25 cellular contexts compared by ENCODE assay signal in genomic region chr12:11539156-11539555, GRCh38.
"Had no signal": no experiment of that assay in that cellular context is flagged by ENCODE, and none has a peak within 500 bp of the region (broad histone marks: within the 10 kb centered on the region; RNA-seq: fewer than 3 reads in every experiment).

No MANE protein-coding gene starts in this region.

- H3K27ac ChIP-seq: stomach, suprapubic skin, testis, thoracic aorta, thyroid gland, tibial artery, tibial nerve, transverse colon, upper lobe of left lung, upper lobe of right lung, uterus, vagina had no signal

- H3K4me3 ChIP-seq: stomach, suprapubic skin, testis, thoracic aorta, thyroid gland, tibial artery, tibial nerve, transverse colon, upper lobe of left lung, upper lobe of right lung, uterus, vagina had no signal

- H3K4me1 ChIP-seq: suprapubic skin, testis, thyroid gland, tibial artery, tibial nerve, upper lobe of left lung, upper lobe of right lung, uterus, vagina had no signal

- H3K36me3 ChIP-seq: stomach, suprapubic skin, thoracic aorta, thyroid gland, tibial artery, tibial nerve, transverse colon, upper lobe of left lung, upper lobe of right lung, uterus, vagina had no signal

- H3K27me3 ChIP-seq: stomach, suprapubic skin, testis, thyroid gland, tibial artery, tibial nerve, transverse colon, upper lobe of left lung, upper lobe of right lung, uterus, vagina had no signal

- DNase-seq: stimulated activated CD4-positive, alpha-beta T cell treated with anti-CD3 and anti-CD28 coated beads, Interleukin-2, amount 100 ng/mL, for 48 hours; stimulated activated CD4-positive, alpha-beta T cell treated with anti-CD3 and anti-CD28 coated beads, Interleukin-4, amount 100 ng/mL, for 1 hour; stimulated activated CD4-positive, alpha-beta T cell treated with anti-CD3 and anti-CD28 coated beads, Interleukin-4, amount 100 ng/mL, for 24 hours; stimulated activated CD4-positive, alpha-beta T cell treated with anti-CD3 and anti-CD28 coated beads, Interleukin-4, amount 100 ng/mL, for 4 hours; stimulated activated CD8-positive, alpha-beta memory T cell treated with anti-CD3 and anti-CD28 coated beads, Interleukin-4, amount 100 ng/mL, for 48 hours; stimulated activated naive B cell treated with anti-CD40 and anti-IgM and Interleukin-4, amounts not matched to agents 10 μg/mL and 1 μg/mL and 100 μg/mL, for 72 hours; stimulated activated naive CD4-positive, alpha-beta T cell; stimulated activated naive CD4-positive, alpha-beta T cell treated with Interleukin-2 at 50 U/mL for 16 hours; stimulated activated naive CD8-positive, alpha-beta T cell treated with anti-CD3 and anti-CD28 coated beads, Interleukin-15, amount 100 ng/mL, for 72 hours; stimulated activated naive CD8-positive, alpha-beta T cell treated with anti-CD3 and anti-CD28 coated beads, Interleukin-15, Interleukin-2, amounts not matched to agents 100 U/mL and 50 U/mL, for 24 hours; stomach; substantia nigra; testis; thyroid gland; tibial artery; transverse colon; upper lobe of left lung; upper lobe of right lung; uterus had no signal

- H3K9me3 ChIP-seq: stomach, suprapubic skin, testis, thoracic aorta, thyroid gland, tibial artery, transverse colon, upper lobe of left lung, upper lobe of right lung, uterus, vagina had no signal

- ATAC-seq: stimulated activated effector memory CD8-positive, alpha-beta T cell treated with anti-CD3 and anti-CD28 coated beads, Interleukin-12 subunit alpha, Interleukin-12 subunit beta, amount 100 ng/mL, for 72 hours; stimulated activated memory B cell treated with anti-CD40 and anti-IgM and Interleukin-4, amounts not matched to agents 10 μg/mL and 1 μg/mL and 100 μg/mL, for 72 hours; stimulated activated naive B cell treated with anti-CD40 and anti-IgM and Interleukin-4, amounts not matched to agents 10 μg/mL and 1 μg/mL and 100 μg/mL, for 72 hours; stimulated activated naive CD8-positive, alpha-beta T cell treated with anti-CD3 and anti-CD28 coated beads, Interleukin-15, amount 100 ng/mL, for 72 hours; stimulated activated naive CD8-positive, alpha-beta T cell treated with anti-CD3 and anti-CD28 coated beads, Interleukin-15, Interleukin-2, amounts not matched to agents 100 U/mL and 50 U/mL, for 24 hours; upper lobe of right lung had no signal
